In the genomic region with DNA sequence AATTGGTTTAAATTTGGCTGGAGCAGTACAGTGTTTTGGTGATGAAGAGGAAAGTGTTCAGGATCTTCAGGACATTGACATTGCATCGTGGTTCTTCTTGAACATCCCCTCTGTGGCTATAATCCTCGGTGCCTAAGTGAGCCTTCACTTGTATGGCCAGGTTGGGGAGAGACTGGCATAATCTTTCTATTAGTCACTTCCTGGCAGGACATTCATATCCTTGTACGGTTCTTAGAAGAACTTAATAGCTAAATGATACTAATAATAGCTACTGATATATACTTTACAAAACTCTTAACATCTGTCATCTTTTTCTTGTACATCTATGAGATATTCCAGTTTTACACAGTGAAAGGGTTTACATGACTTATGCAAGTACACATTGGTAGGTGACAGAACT, we compare ENCODE assay signal across 11 cellular contexts. TPM values are rescaled to one million over a fixed set of nuclear protein-coding genes. Genes with fewer than 3 reads are reported as not detected.
DNase-seq lines count a peak whose midpoint lies in the region; ATAC-seq and TF ChIP-seq lines count a peak whose summit lies in the region.
"Had no signal": no experiment of that assay in that cellular context is flagged by ENCODE, and none has a peak within 500 bp of the region (broad histone marks: within the 10 kb centered on the region; RNA-seq: fewer than 3 reads in every experiment).

No MANE protein-coding gene starts in this region.

- peaks cover 48 to 86% (median 68%) of the 10 kb centered on the region in 11 experiments for H3K36me3 ChIP-seq in BLaER1 treated with 17β-estradiol and CSF1 and Interleukin-3, amounts not matched to agents 10 nM and 100 nM
- peaks cover 61% of the 10 kb centered on the region for H3K36me3 ChIP-seq in neutrophil
- no peaks in the 10 kb centered on the region for H3K36me3 ChIP-seq in body of pancreas (replicated peaks in 1 of 2; ENCODE audit: insufficient read depth in 1 of 2, low read depth in 2 of 2)

- H3K9ac ChIP-seq in BLaER1 treated with 17β-estradiol and CSF1 and Interleukin-3, amounts not matched to agents 10 nM and 100 nM, result no peak overlapping the region

- H3K27ac ChIP-seq in BLaER1 treated with 17β-estradiol and CSF1 and Interleukin-3, amounts not matched to agents 10 nM and 100 nM, result peak overlapping the region in 2 of 11 experiments; percentile 8 to 24; a peak in 1 of 22 replicates
- H3K27ac ChIP-seq in coronary artery (peak overlapping the region; percentile 45 to 52), neutrophil (peak overlapping the region; percentile 27), body of pancreas (no peak overlapping the region)

- DNase-seq in LoVo (ENCODE audit: low spot score), result peak; percentile 44
- no peak for DNase-seq in coronary artery (ENCODE audit: low spot score)
- no peak for DNase-seq in NCI-H146 treated with DMSO at 0.1 percent for 48 hours (lab: John Stamatoyannopoulos, UW; ENCODE audit: unreplicated experiment)
- DNase-seq in body of pancreas, result no peak
- DNase-seq: activated CD4-positive, alpha-beta T cell treated with anti-CD3 and anti-CD28 coated beads for 36 hours; NCI-H69 had no signal

- H4K20me1 ChIP-seq in BLaER1 treated with 17β-estradiol and CSF1 and Interleukin-3, amounts not matched to agents 10 nM and 100 nM, result no peaks in the 10 kb centered on the region; a peak in 3 of 22 replicates

- no peaks in the 10 kb centered on the region for H3K27me3 ChIP-seq in BLaER1 treated with 17β-estradiol and CSF1 and Interleukin-3, amounts not matched to agents 10 nM and 100 nM
- H3K27me3 ChIP-seq in neutrophil (no peaks in the 10 kb centered on the region), body of pancreas (no peaks in the 10 kb centered on the region)

- 58 to 73% methylated on average over 3 of the region's 3 CpGs for whole genome bisulfite sequencing in body of pancreas, 2 donors

- no peak for ATAC-seq in HG03439 (IDR thresholded peaks at IDR 0.05; ENCODE audit: unreplicated experiment)
- ATAC-seq in HG02571 (IDR thresholded peaks at IDR 0.05; ENCODE audit: unreplicated experiment), result no peak
- no peak for ATAC-seq in body of pancreas
- ATAC-seq: activated CD4-positive, alpha-beta T cell treated with anti-CD3 and anti-CD28 coated beads for 36 hours; natural killer cell treated with Interleukin-12 subunit alpha and Interleukin-12 subunit beta and Interleukin-15 and Interleukin-18, amount 100 ng/mL, for 72 hours had no signal

- TF ChIP-seq CTCF in coronary artery (IDR thresholded peaks at IDR 0.05) (no peak), neutrophil (IDR thresholded peaks at IDR 0.05) (no peak), body of pancreas (IDR thresholded peaks at IDR 0.05) (no peak)

- H3K4me2 ChIP-seq in BLaER1 treated with 17β-estradiol and CSF1 and Interleukin-3, amounts not matched to agents 10 nM and 100 nM, result peak overlapping the region in 6 of 11 experiments; percentile 50 to 71 (median 66); a peak in 11 of 22 replicates

- H3K9me3 ChIP-seq in BLaER1 treated with 17β-estradiol and CSF1 and Interleukin-3, amounts not matched to agents 10 nM and 100 nM (replicated peaks in 1 of 11), result no peaks in the 10 kb centered on the region
- H3K9me3 ChIP-seq in neutrophil (no peaks in the 10 kb centered on the region), body of pancreas (no peaks in the 10 kb centered on the region)

- H3K4me1 ChIP-seq in BLaER1 treated with 17β-estradiol and CSF1 and Interleukin-3, amounts not matched to agents 10 nM and 100 nM, result peaks cover 0 to 45% (median 26%) of the 10 kb centered on the region in 10 experiments; a peak in 13 of 20 replicates
- H3K4me1 ChIP-seq in neutrophil (ENCODE audit: control insufficient read depth in 1 of 2, insufficient read depth in 1 of 2, low read depth in 1 of 2, low read length in 1 of 2), result peaks cover 7 to 10% of the 10 kb centered on the region in 2 experiments
- no peaks in the 10 kb centered on the region for H3K4me1 ChIP-seq in body of pancreas

- intact Hi-C loops in body of pancreas (cut with DNase I), result no loop called here

- no peak for TF ChIP-seq POLR2A in body of pancreas (IDR thresholded peaks at IDR 0.05)

- H3K4me3 ChIP-seq in BLaER1 treated with 17β-estradiol and CSF1 and Interleukin-3, amounts not matched to agents 10 nM and 100 nM, result no peak overlapping the region
- no peak overlapping the region for H3K4me3 ChIP-seq in coronary artery
- H3K4me3 ChIP-seq in neutrophil (ENCODE audit: low read depth in 1 of 2, low read length in 1 of 2), result no peak overlapping the region
- H3K4me3 ChIP-seq in body of pancreas, result no peak overlapping the region

RNA-seq across cellular contexts. Expression of gene CELF3, which starts 35.8 kb away (rescaled TPM):
- total RNA-seq in body of pancreas, result 10 to 100 TPM in 1 of 2 donors, 1 to 10 TPM in 1; 1.6 to 48.1 TPM
- total RNA-seq: activated CD4-positive, alpha-beta T cell treated with anti-CD3 and anti-CD28 coated beads for 36 hours; natural killer cell treated with Interleukin-12 subunit alpha and Interleukin-12 subunit beta and Interleukin-15 and Interleukin-18, amount 100 ng/mL, for 72 hours had no signal

RNA-seq across cellular contexts. Expression of gene RIIAD1, which starts 40.5 kb away (rescaled TPM):
- not detected for total RNA-seq in body of pancreas
- total RNA-seq: activated CD4-positive, alpha-beta T cell treated with anti-CD3 and anti-CD28 coated beads for 36 hours; natural killer cell treated with Interleukin-12 subunit alpha and Interleukin-12 subunit beta and Interleukin-15 and Interleukin-18, amount 100 ng/mL, for 72 hours had no signal

Comparison
In these comparisons a context has a peak if more than half of its experiments do, and no peak if none do; other contexts are left out.
1. H3K27ac ChIP-seq: peak in coronary artery (2 of 2) and neutrophil (single experiment); none in body of pancreas (0 of 4).